Comparison of ENCODE assay signal across 18 cellular contexts in genomic region chr11:43916621-43917020, GRCh38. TPM values are rescaled to one million over a fixed set of nuclear protein-coding genes. Genes with fewer than 3 reads are reported as not detected.
"Had no signal": no experiment of that assay in that cellular context is flagged by ENCODE, and none has a peak within 500 bp of the region (broad histone marks: within the 10 kb centered on the region; RNA-seq: fewer than 3 reads in every experiment).

No MANE protein-coding gene starts in this region.

- H2AFZ ChIP-seq: hepatocyte had no signal

- H3K27me3 ChIP-seq: esophagus muscularis mucosa, foreskin keratinocyte, hepatocyte, neutrophil, right lobe of liver, tibial nerve had no signal

- H3K27ac ChIP-seq: epithelial cell of prostate, foreskin keratinocyte, hepatocyte, neutrophil, right lobe of liver had no signal

- H3K9me3 ChIP-seq: esophagus muscularis mucosa, neutrophil, psoas muscle, right lobe of liver, tibial nerve had no signal

- H3K4me3 ChIP-seq: esophagus muscularis mucosa, hepatocyte, psoas muscle, right lobe of liver, tibial nerve had no signal

- ATAC-seq: effector memory CD8-positive, alpha-beta T cell; foreskin keratinocyte; left cardiac atrium; naive thymus-derived CD4-positive, alpha-beta T cell; psoas muscle; right lobe of liver; stimulated activated effector memory CD8-positive, alpha-beta T cell treated with anti-CD3 and anti-CD28 coated beads, Interleukin-12 subunit alpha, Interleukin-12 subunit beta, amount 100 ng/mL, for 72 hours; stimulated activated naive CD8-positive, alpha-beta T cell treated with anti-CD3 and anti-CD28 coated beads, Interleukin-15, Interleukin-2, amounts not matched to agents 100 U/mL and 50 U/mL, for 24 hours had no signal

- H3K4me2 ChIP-seq: hepatocyte had no signal

- H3K79me2 ChIP-seq: hepatocyte had no signal

- DNase-seq: effector memory CD8-positive, alpha-beta T cell; foreskin keratinocyte; head of caudate nucleus; kidney; left cardiac atrium; naive thymus-derived CD4-positive, alpha-beta T cell; psoas muscle; retina; right lobe of liver; stimulated activated CD4-positive, alpha-beta T cell treated with anti-CD3 and anti-CD28 coated beads, Interleukin-4, amount 100 ng/mL, for 1 hour; stimulated activated CD8-positive, alpha-beta memory T cell treated with anti-CD3 and anti-CD28 coated beads, Interleukin-4, amount 100 ng/mL, for 48 hours; stimulated activated naive CD8-positive, alpha-beta T cell treated with anti-CD3 and anti-CD28 coated beads, Interleukin-15, Interleukin-2, amounts not matched to agents 100 U/mL and 50 U/mL, for 24 hours had no signal

RNA-seq across cellular contexts. Expression of gene C11orf96, which starts 25.8 kb away (rescaled TPM):
- total RNA-seq: foreskin keratinocyte had no signal
- polyA plus RNA-seq: foreskin keratinocyte; naive thymus-derived CD4-positive, alpha-beta T cell had no signal
